Comparison of ENCODE assay signal across 1 cellular context in the genomic region with DNA sequence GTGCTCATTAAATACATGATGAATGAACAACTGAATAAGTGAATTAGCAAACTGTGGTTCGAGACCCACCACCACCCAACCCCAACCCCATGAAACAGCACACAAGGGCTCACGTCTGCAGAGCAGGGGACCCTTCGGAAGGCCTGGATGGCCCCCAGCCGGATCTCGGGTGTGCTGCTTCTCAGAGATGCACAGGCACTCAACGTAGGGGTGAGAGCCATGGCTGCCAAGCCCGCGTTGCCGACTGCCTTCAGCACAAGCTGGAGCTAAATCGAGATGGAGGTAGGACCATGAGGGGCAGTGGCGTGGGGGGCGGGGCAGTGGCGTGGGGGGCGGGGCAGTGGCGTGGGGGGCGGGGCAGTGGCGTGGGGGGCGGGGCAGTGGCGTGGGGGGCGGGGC.
TF ChIP-seq lines count a peak whose summit lies in the region.

No MANE protein-coding gene starts in this region.

TF ChIP-seq in HCT116, 20 proteins besides CTCF, POLR2A, EP300 and RAD21 (continued from another document):
- TF ChIP-seq, protein P1, sequence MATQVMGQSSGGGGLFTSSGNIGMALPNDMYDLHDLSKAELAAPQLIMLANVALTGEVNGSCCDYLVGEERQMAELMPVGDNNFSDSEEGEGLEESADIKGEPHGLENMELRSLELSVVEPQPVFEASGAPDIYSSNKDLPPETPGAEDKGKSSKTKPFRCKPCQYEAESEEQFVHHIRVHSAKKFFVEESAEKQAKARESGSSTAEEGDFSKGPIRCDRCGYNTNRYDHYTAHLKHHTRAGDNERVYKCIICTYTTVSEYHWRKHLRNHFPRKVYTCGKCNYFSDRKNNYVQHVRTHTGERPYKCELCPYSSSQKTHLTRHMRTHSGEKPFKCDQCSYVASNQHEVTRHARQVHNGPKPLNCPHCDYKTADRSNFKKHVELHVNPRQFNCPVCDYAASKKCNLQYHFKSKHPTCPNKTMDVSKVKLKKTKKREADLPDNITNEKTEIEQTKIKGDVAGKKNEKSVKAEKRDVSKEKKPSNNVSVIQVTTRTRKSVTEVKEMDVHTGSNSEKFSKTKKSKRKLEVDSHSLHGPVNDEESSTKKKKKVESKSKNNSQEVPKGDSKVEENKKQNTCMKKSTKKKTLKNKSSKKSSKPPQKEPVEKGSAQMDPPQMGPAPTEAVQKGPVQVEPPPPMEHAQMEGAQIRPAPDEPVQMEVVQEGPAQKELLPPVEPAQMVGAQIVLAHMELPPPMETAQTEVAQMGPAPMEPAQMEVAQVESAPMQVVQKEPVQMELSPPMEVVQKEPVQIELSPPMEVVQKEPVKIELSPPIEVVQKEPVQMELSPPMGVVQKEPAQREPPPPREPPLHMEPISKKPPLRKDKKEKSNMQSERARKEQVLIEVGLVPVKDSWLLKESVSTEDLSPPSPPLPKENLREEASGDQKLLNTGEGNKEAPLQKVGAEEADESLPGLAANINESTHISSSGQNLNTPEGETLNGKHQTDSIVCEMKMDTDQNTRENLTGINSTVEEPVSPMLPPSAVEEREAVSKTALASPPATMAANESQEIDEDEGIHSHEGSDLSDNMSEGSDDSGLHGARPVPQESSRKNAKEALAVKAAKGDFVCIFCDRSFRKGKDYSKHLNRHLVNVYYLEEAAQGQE (IDR thresholded peaks at IDR 0.05; ENCODE audit: low read depth): no peak
- TF ChIP-seq, protein P2, sequence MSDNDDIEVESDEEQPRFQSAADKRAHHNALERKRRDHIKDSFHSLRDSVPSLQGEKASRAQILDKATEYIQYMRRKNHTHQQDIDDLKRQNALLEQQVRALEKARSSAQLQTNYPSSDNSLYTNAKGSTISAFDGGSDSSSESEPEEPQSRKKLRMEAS (IDR thresholded peaks at IDR 0.05): no peak
- TF ChIP-seq, protein P3, sequence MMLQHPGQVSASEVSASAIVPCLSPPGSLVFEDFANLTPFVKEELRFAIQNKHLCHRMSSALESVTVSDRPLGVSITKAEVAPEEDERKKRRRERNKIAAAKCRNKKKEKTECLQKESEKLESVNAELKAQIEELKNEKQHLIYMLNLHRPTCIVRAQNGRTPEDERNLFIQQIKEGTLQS (IDR thresholded peaks at IDR 0.05): no peak
- no peak for TF ChIP-seq SIN3A (IDR thresholded peaks at IDR 0.05; ENCODE audit: low read depth)
- TF ChIP-seq EZH2phosphoT487 (IDR thresholded peaks at IDR 0.05; ENCODE audit: borderline replicate concordance): no peak
- no peak for TF ChIP-seq CBX3 (IDR thresholded peaks at IDR 0.05; ENCODE audit: low read depth)
- TF ChIP-seq, protein P4, sequence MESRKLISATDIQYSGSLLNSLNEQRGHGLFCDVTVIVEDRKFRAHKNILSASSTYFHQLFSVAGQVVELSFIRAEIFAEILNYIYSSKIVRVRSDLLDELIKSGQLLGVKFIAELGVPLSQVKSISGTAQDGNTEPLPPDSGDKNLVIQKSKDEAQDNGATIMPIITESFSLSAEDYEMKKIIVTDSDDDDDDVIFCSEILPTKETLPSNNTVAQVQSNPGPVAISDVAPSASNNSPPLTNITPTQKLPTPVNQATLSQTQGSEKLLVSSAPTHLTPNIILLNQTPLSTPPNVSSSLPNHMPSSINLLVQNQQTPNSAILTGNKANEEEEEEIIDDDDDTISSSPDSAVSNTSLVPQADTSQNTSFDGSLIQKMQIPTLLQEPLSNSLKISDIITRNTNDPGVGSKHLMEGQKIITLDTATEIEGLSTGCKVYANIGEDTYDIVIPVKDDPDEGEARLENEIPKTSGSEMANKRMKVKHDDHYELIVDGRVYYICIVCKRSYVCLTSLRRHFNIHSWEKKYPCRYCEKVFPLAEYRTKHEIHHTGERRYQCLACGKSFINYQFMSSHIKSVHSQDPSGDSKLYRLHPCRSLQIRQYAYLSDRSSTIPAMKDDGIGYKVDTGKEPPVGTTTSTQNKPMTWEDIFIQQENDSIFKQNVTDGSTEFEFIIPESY (IDR thresholded peaks at IDR 0.05; ENCODE audit: extremely low read depth, insufficient replicate concordance, low read length): no peak
- TF ChIP-seq EGR1 (IDR thresholded peaks at IDR 0.05; ENCODE audit: low read depth): no peak
- TF ChIP-seq EZH2 (IDR thresholded peaks at IDR 0.05): no peak
- no peak for TF ChIP-seq SP1 (IDR thresholded peaks at IDR 0.05; ENCODE audit: low read depth)
- no peak for TF ChIP-seq ELF1 (IDR thresholded peaks at IDR 0.05; ENCODE audit: borderline replicate concordance, low read depth)
- no peak for TF ChIP-seq SRF (IDR thresholded peaks at IDR 0.05; ENCODE audit: low read depth)
- TF ChIP-seq CEBPB (IDR thresholded peaks at IDR 0.05; ENCODE audit: low read depth): no peak
- TF ChIP-seq ZNF274 (IDR thresholded peaks at IDR 0.05; ENCODE audit: low read depth, low read length): no peak
- no peak for TF ChIP-seq TCF7L2 (IDR thresholded peaks at IDR 0.05; ENCODE audit: borderline replicate concordance, extremely low read depth, insufficient read depth, insufficient read length)
- no peak for TF ChIP-seq POLR2AphosphoS5 (IDR thresholded peaks at IDR 0.05; ENCODE audit: low read depth, low read length)
